Comparison of ENCODE assay signal across 2 cellular contexts in genomic region chr9:104278929-104279500, GRCh38.
TF ChIP-seq lines count a peak whose summit lies in the region.

No MANE protein-coding gene starts in this region.

TF ChIP-seq in SK-N-SH, 30 proteins besides CTCF, POLR2A, EP300 and RAD21:
- no peak for TF ChIP-seq IRF3 (IDR thresholded peaks at IDR 0.05; ENCODE audit: low read depth, low read length)
- TF ChIP-seq MXI1 (IDR thresholded peaks at IDR 0.05; ENCODE audit: low read depth, low read length) = no peak
- no peak for TF ChIP-seq NRF1 (IDR thresholded peaks at IDR 0.05; ENCODE audit: low read depth, low read length)
- TF ChIP-seq SMC3 (IDR thresholded peaks at IDR 0.05; ENCODE audit: low read depth, low read length) = no peak
- TF ChIP-seq FOSL2 (IDR thresholded peaks at IDR 0.05; ENCODE audit: borderline replicate concordance, low read depth) = no peak
TF ChIP-seq in SK-N-SH: peak in this region for 0.

TF ChIP-seq in HepG2, 621 proteins besides CTCF, POLR2A, EP300 and RAD21 (continued from another document):
- TF ChIP-seq ZBTB25 (CRISPR knock-in tag; IDR thresholded peaks at IDR 0.05) (no peak), ZNF251 (CRISPR knock-in tag; IDR thresholded peaks at IDR 0.05) (no peak), CREB1 (IDR thresholded peaks at IDR 0.05) (no peak), CREB1 (CRISPR knock-in tag; IDR thresholded peaks at IDR 0.05) (no peak), GABPA (IDR thresholded peaks at IDR 0.05; ENCODE audit: low read depth, low read length) (no peak), GABPA (CRISPR knock-in tag; IDR thresholded peaks at IDR 0.05; ENCODE audit: low read depth) (no peak), PITX1 (CRISPR knock-in tag; IDR thresholded peaks at IDR 0.05) (no peak), MLXIP (CRISPR knock-in tag; IDR thresholded peaks at IDR 0.05; ENCODE audit: borderline replicate concordance) (no peak), ZNF260 (CRISPR knock-in tag; IDR thresholded peaks at IDR 0.05; ENCODE audit: borderline replicate concordance, low read depth) (no peak), KLF16 (CRISPR knock-in tag; IDR thresholded peaks at IDR 0.05) (no peak), NFIB (CRISPR knock-in tag; IDR thresholded peaks at IDR 0.05; ENCODE audit: borderline replicate concordance) (no peak), SKI (IDR thresholded peaks at IDR 0.05; ENCODE audit: partially characterized antibody) (no peak), ZMYM3 (CRISPR knock-in tag; IDR thresholded peaks at IDR 0.05) (no peak), JARID2 (CRISPR knock-in tag; IDR thresholded peaks at IDR 0.05; ENCODE audit: insufficient replicate concordance) (no peak)
